ENCODE assay signal across 10 cellular contexts in the genomic region with DNA sequence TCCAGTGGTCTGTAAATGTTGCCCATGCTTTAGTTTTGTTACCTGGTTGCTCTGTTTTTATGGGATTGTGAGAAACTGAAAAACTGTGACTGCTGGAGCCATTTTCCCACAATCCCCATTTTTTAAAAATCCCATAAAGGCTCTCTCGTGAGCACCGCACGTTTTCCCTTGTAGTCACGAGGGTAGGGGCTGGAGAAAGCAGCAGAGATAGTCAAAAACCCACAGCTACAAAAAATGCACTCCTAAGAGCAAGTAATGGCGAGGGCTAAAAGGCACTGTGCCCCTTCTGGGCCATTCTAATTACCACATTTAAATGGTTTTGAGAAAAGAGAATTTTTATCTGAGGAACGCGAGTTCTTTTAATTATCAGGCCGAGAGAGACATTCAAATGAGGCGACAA. TPM values are rescaled to one million over a fixed set of nuclear protein-coding genes. Genes with fewer than 3 reads are reported as not detected.
DNase-seq lines count a peak whose midpoint lies in the region; ATAC-seq and TF ChIP-seq lines count a peak whose summit lies in the region.
"Had no signal": no experiment of that assay in that cellular context is flagged by ENCODE, and none has a peak within 500 bp of the region (broad histone marks: within the 10 kb centered on the region; RNA-seq: fewer than 3 reads in every experiment).

No MANE protein-coding gene starts in this region.

- peak overlapping the region; percentile 100 for H3K4me3 Mint-ChIP-seq in CD4-positive, alpha-beta T cell
- H3K4me3 Mint-ChIP-seq in chondrocyte (ENCODE audit: unreplicated experiment) (peak overlapping the region; percentile 87), nephron progenitor cell (peak overlapping the region; percentile 94)

- H3K4me1 Mint-ChIP-seq in CD4-positive, alpha-beta T cell (ENCODE audit: low read depth): peaks cover 59% of the 10 kb centered on the region
- H3K4me1 Mint-ChIP-seq in chondrocyte (ENCODE audit: low read depth): peaks cover 38% of the 10 kb centered on the region
- peaks cover 42% of the 10 kb centered on the region for H3K4me1 Mint-ChIP-seq in nephron progenitor cell

- H3K27me3 ChIP-seq in CD4-positive, alpha-beta T cell (ENCODE audit: control insufficient read depth, insufficient read depth, low read length): no peaks in the 10 kb centered on the region
- H3K27me3 ChIP-seq in colonic mucosa: no peaks in the 10 kb centered on the region
- H3K27me3 ChIP-seq: adrenal gland had no signal

- POLR2A ChIA-PET in CD4-positive, alpha-beta T cell (lab: Charles Lee): interaction anchor here (1.2 to 2.6 kb wide), 4 partner anchors 154 to 609 kb away, joined by 3 to 17 read pairs (median 11); a partner anchor contains a TSS

- no peak for TF ChIP-seq POLR2A in lower leg skin (IDR thresholded peaks at IDR 0.05)

- ATAC-seq in CD4-positive, alpha-beta T cell (ENCODE audit: poor library complexity): no peak

- intact Hi-C loops in CD4-positive, alpha-beta T cell (cut with DNase I, micrococcal nuclease): loop anchor here (2.0 to 5.0 kb wide), 6 partner anchors 155 to 431 kb away; a partner anchor contains a TSS
- intact Hi-C loops in lower leg skin (cut with DNase I; ENCODE audit: low total_unique reads): no loop called here
- intact Hi-C loops in colonic mucosa (cut with DNase I): no loop called here

- H3K27me3 Mint-ChIP-seq in CD4-positive, alpha-beta T cell: no peaks in the 10 kb centered on the region
- no peaks in the 10 kb centered on the region for H3K27me3 Mint-ChIP-seq in chondrocyte (ENCODE audit: low read depth)
- no peaks in the 10 kb centered on the region for H3K27me3 Mint-ChIP-seq in nephron progenitor cell (ENCODE audit: low read depth, poor library complexity)

- no peaks in the 10 kb centered on the region for H3K9me3 ChIP-seq in CD4-positive, alpha-beta T cell (ENCODE audit: control insufficient read depth, low read length)
- H3K9me3 ChIP-seq in KOPT-K1 (ENCODE audit: insufficient read depth, low read length, poor library complexity, severe bottlenecking) (no peaks in the 10 kb centered on the region), colonic mucosa (no peaks in the 10 kb centered on the region)
- H3K9me3 ChIP-seq: adrenal gland had no signal

- H3K36me3 ChIP-seq in KOPT-K1 (ENCODE audit: insufficient read depth, low read length) (no peaks in the 10 kb centered on the region), colonic mucosa (no peaks in the 10 kb centered on the region)
- H3K36me3 ChIP-seq: adrenal gland had no signal

- WGBS in lower leg skin, 2 donors: 87 to 91% methylated on average over 9 of the region's 9 CpGs

- H3K36me3 Mint-ChIP-seq in CD4-positive, alpha-beta T cell (ENCODE audit: low read depth): peaks cover 51% of the 10 kb centered on the region
- H3K36me3 Mint-ChIP-seq in chondrocyte (ENCODE audit: low read depth): no peaks in the 10 kb centered on the region
- peaks cover 29% of the 10 kb centered on the region for H3K36me3 Mint-ChIP-seq in nephron progenitor cell (ENCODE audit: low read depth)

- no peak overlapping the region for H3K4me3 ChIP-seq in lower leg skin (ENCODE audit: low read depth, poor library complexity, severe bottlenecking)
- no peak overlapping the region for H3K4me3 ChIP-seq in colonic mucosa

- no peaks in the 10 kb centered on the region for H3K9me3 Mint-ChIP-seq in CD4-positive, alpha-beta T cell
- H3K9me3 Mint-ChIP-seq in chondrocyte (ENCODE audit: low read depth): no peaks in the 10 kb centered on the region
- H3K9me3 Mint-ChIP-seq in nephron progenitor cell: no peaks in the 10 kb centered on the region

- no peak for TF ChIP-seq CTCF in CD4-positive, alpha-beta T cell (IDR thresholded peaks at IDR 0.05)
- no peak for TF ChIP-seq CTCF in chondrocyte (IDR thresholded peaks at IDR 0.05)
- no peak for TF ChIP-seq CTCF in nephron progenitor cell (IDR thresholded peaks at IDR 0.05)
- TF ChIP-seq CTCF in lower leg skin (IDR thresholded peaks at IDR 0.05): no peak
- no peak for TF ChIP-seq CTCF in colonic mucosa (IDR thresholded peaks at IDR 0.05)

- H3K4me1 ChIP-seq in colonic mucosa: peaks cover 21% of the 10 kb centered on the region

- DNase-seq in CD4-positive, alpha-beta T cell: no peak
- DNase-seq in chondrocyte (ENCODE audit: low spot score) (no peak), nephron progenitor cell (no peak), Ammon's horn (ENCODE audit: low spot score) (no peak), lower leg skin (ENCODE audit: low spot score in 2 of 2) (no peak), colonic mucosa (no peak)
- DNase-seq in stimulated activated naive CD4-positive, alpha-beta T cell (lab: John Stamatoyannopoulos, UW): no peak
- DNase-seq: adrenal gland; stimulated activated CD4-positive, alpha-beta T cell treated with anti-CD3 and anti-CD28 coated beads, Interleukin-2, amount 100 ng/mL, for 48 hours had no signal

- peak overlapping the region in 1 of 2 donors; percentile 83 for H3K9ac ChIP-seq in colonic mucosa (ENCODE audit: low read depth in 2 of 2, low read length in 2 of 2)

- CTCF ChIA-PET in CD4-positive, alpha-beta T cell (lab: Charles Lee): no interaction called here

- H3K27ac Mint-ChIP-seq in CD4-positive, alpha-beta T cell: peak overlapping the region; percentile 100
- no peak overlapping the region for H3K27ac Mint-ChIP-seq in chondrocyte (ENCODE audit: unreplicated experiment)
- no peak overlapping the region for H3K27ac Mint-ChIP-seq in nephron progenitor cell

- H3K27ac ChIP-seq in CD4-positive, alpha-beta T cell (ENCODE audit: low read depth, low read length): peak overlapping the region; percentile 8
- H3K27ac ChIP-seq in KOPT-K1 (ENCODE audit: low read depth, low read length, poor library complexity, severe bottlenecking) (peak overlapping the region; percentile 93), colonic mucosa (no peak overlapping the region)

RNA-seq across cellular contexts. Expression of a gene that starts 1.8 kb away (rescaled TPM):
- 10 to 100 TPM; 69.0 to 79.6 TPM for total RNA-seq in CD4-positive, alpha-beta T cell
- total RNA-seq in chondrocyte (20.0 to 21.0 TPM (median 20.9 TPM) in 3 replicates), lower leg skin (10 to 100 TPM; 33.9 to 42.2 (median 38.9) TPM), colonic mucosa (10 to 100 TPM; 34.7 to 36.9 TPM)

Comparison
In these comparisons a context has a peak if more than half of its experiments do, and no peak if none do; other contexts are left out.
1. intact Hi-C loops: an anchor here in CD4-positive, alpha-beta T cell (2.0 to 5.0 kb wide); none called in lower leg skin and colonic mucosa.